ENCODE assay signal across 15 cellular contexts in genomic region chr17:78844301-78845005, GRCh38. TPM values are rescaled to one million over a fixed set of nuclear protein-coding genes. Genes with fewer than 3 reads are reported as not detected.
DNase-seq lines count a peak whose midpoint lies in the region; ATAC-seq, FAIRE-seq and TF ChIP-seq lines count a peak whose summit lies in the region.
"Had no signal": no experiment of that assay in that cellular context is flagged by ENCODE, and none has a peak within 500 bp of the region (broad histone marks: within the 10 kb centered on the region; RNA-seq: fewer than 3 reads in every experiment).

No MANE protein-coding gene starts in this region.

- H3K4me2 ChIP-seq in fibroblast of lung (ENCODE audit: extremely low read depth, insufficient read depth, low read length): no peak overlapping the region

- H3K27ac ChIP-seq in fibroblast of lung (ENCODE audit: insufficient read depth, low read length): no peak overlapping the region
- H3K27ac ChIP-seq: 22Rv1, suprapubic skin had no signal

- intact Hi-C loops in activated CD4-positive, alpha-beta T cell treated with anti-CD3 and anti-CD28 coated beads for 36 hours (cut with DNase I, micrococcal nuclease): loop anchor here in 1 of 2 experiments (5.0 kb wide), 2 partner anchors 252 to 397 kb away; no protein-coding TSS in a partner anchor

- no peaks in the 10 kb centered on the region for H3K36me3 ChIP-seq in fibroblast of lung (ENCODE audit: control insufficient read depth, insufficient read depth, low read length)
- H3K36me3 ChIP-seq: suprapubic skin had no signal

- peaks cover 3% of the 10 kb centered on the region for H3K4me1 ChIP-seq in fibroblast of lung (ENCODE audit: control insufficient read depth, extremely low read depth, insufficient read depth, low read length)

- no peak overlapping the region for H3K9ac ChIP-seq in fibroblast of lung (ENCODE audit: insufficient read depth, low read length)

- no peak for FAIRE-seq in RCC 7860 (lab: Jason Lieb, UNC)

- in situ Hi-C loops in GM13976 (cut with MboI; ENCODE audit: low sequenced_read_pairs, unreplicated experiment): no loop called here

- peaks cover 21% of the 10 kb centered on the region for H3K4me1 Mint-ChIP-seq in activated CD4-positive, alpha-beta T cell treated with anti-CD3 and anti-CD28 coated beads for 36 hours

- H3K36me3 Mint-ChIP-seq in activated CD4-positive, alpha-beta T cell treated with anti-CD3 and anti-CD28 coated beads for 36 hours (ENCODE audit: low read depth): peaks cover under 1% of the 10 kb centered on the region

- CTCF ChIA-PET in activated CD4-positive, alpha-beta T cell treated with anti-CD3 and anti-CD28 coated beads for 36 hours (lab: Charles Lee): interaction anchor here (0.6 to 1.2 kb wide), 3 partner anchors 22 to 159 kb away, joined by 3 to 5 read pairs (median 3); no protein-coding TSS in a partner anchor

- DNase-seq in activated CD4-positive, alpha-beta T cell treated with anti-CD3 and anti-CD28 coated beads for 36 hours: peak; percentile 56
- no peak for DNase-seq in activated CD4-positive, alpha-beta T cell treated with anti-CD3 and anti-CD28 coated beads for 1 hour
- DNase-seq in RCC 7860 (ENCODE audit: low spot score) (peak; percentile 51), fibroblast of lung (ENCODE audit: low read depth in 2 of 2) (peak; percentile 30 to 34), pons (ENCODE audit: low spot score) (peak; percentile 75), HuH-7.5 (ENCODE audit: low spot score) (no peak), GM13976 (ENCODE audit: low spot score) (no peak)
- DNase-seq: activated CD4-positive, alpha-beta T cell treated with anti-CD3 and anti-CD28 coated beads, Interleukin-2, amount 50 U/mL, for 1 hour; activated naive CD4-positive, alpha-beta T cell treated with anti-CD3 and anti-CD28 coated beads, Interleukin-2, amount 50 U/mL, for 16 hours; DMS 273 treated with DMSO at 0.1 percent for 48 hours; NCI-H2107; retina had no signal

- H3K79me2 ChIP-seq in fibroblast of lung (ENCODE audit: control insufficient read depth, insufficient read depth, low read length): peaks cover 6% of the 10 kb centered on the region

- no peak for ATAC-seq in activated CD4-positive, alpha-beta T cell treated with anti-CD3 and anti-CD28 coated beads for 36 hours
- no peak for ATAC-seq in GM21367 (IDR thresholded peaks at IDR 0.05; ENCODE audit: unreplicated experiment)

- no peaks in the 10 kb centered on the region for H3K27me3 Mint-ChIP-seq in activated CD4-positive, alpha-beta T cell treated with anti-CD3 and anti-CD28 coated beads for 36 hours

- no peaks in the 10 kb centered on the region for H3K9me3 Mint-ChIP-seq in activated CD4-positive, alpha-beta T cell treated with anti-CD3 and anti-CD28 coated beads for 36 hours (ENCODE audit: low read depth)

- no peak overlapping the region for H2AFZ ChIP-seq in fibroblast of lung (ENCODE audit: low read length)

- no peaks in the 10 kb centered on the region for H4K20me1 ChIP-seq in fibroblast of lung (ENCODE audit: control insufficient read depth, extremely low read depth, insufficient read depth, low read length)

- no peaks in the 10 kb centered on the region for H3K27me3 ChIP-seq in fibroblast of lung (ENCODE audit: control insufficient read depth, insufficient read depth, low read length)
- H3K27me3 ChIP-seq: suprapubic skin had no signal

- H3K4me3 Mint-ChIP-seq in activated CD4-positive, alpha-beta T cell treated with anti-CD3 and anti-CD28 coated beads for 36 hours: no peak overlapping the region

- H3K27ac Mint-ChIP-seq in activated CD4-positive, alpha-beta T cell treated with anti-CD3 and anti-CD28 coated beads for 36 hours: no peak overlapping the region

- H3K4me3 ChIP-seq in fibroblast of lung (replicated peaks in 1 of 4; ENCODE audit: control extremely low read depth in 1 of 4, insufficient read depth in 1 of 4, low read depth in 3 of 4, low read length in 4 of 4): no peak overlapping the region
- H3K4me3 ChIP-seq: suprapubic skin had no signal

- no peaks in the 10 kb centered on the region for H3K9me3 ChIP-seq in fibroblast of lung (ENCODE audit: control insufficient read depth, insufficient read depth, low read depth, low read length)
- H3K9me3 ChIP-seq: suprapubic skin had no signal

- no peak for TF ChIP-seq CTCF in fibroblast of lung (conservative IDR thresholded peaks at IDR 0.05 in 1 of 2, IDR thresholded peaks at IDR 0.05 in 1 of 2; ENCODE audit: low read depth in 1 of 2, low read length in 2 of 2)
- TF ChIP-seq CTCF in GM13976 (IDR thresholded peaks at IDR 0.05; ENCODE audit: borderline replicate concordance, control extremely low read depth, extremely low read depth, insufficient read depth, missing control alignments): no peak

- POLR2A ChIA-PET in activated CD4-positive, alpha-beta T cell treated with anti-CD3 and anti-CD28 coated beads for 36 hours (lab: Charles Lee): no interaction called here

RNA-seq across cellular contexts. Expression of gene USP36, which starts 3.8 kb away (rescaled TPM):
- 10 to 100 TPM; 90.1 to 92.5 TPM for total RNA-seq in activated CD4-positive, alpha-beta T cell treated with anti-CD3 and anti-CD28 coated beads for 36 hours
- total RNA-seq in fibroblast of lung: 16.7 and 18.3 TPM in 2 replicates
- polyA plus RNA-seq in fibroblast of lung: 15.4 and 27.4 TPM in 2 replicates
- polyA plus RNA-seq in fibroblast of lung (2012): 18.2 and 25.0 TPM in 2 replicates
- 48.3 and 92.3 TPM in 2 replicates for polyA minus RNA-seq in fibroblast of lung (ENCODE audit: low replicate concordance)

RNA-seq across cellular contexts. Expression of gene CEP295NL, which starts 58.5 kb away (rescaled TPM):
- total RNA-seq in activated CD4-positive, alpha-beta T cell treated with anti-CD3 and anti-CD28 coated beads for 36 hours: not detected
- total RNA-seq in fibroblast of lung: 2.3 and 2.8 TPM in 2 replicates
- 0.10 and 0.15 TPM in 2 replicates for polyA plus RNA-seq in fibroblast of lung
- 0.15 and 0.35 TPM in 2 replicates for polyA plus RNA-seq in fibroblast of lung (2012)
- polyA minus RNA-seq in fibroblast of lung (ENCODE audit: low replicate concordance): 0.56 TPM in 1 of 2 replicates, not detected in the other

Comparison
In these comparisons a context has a peak if more than half of its experiments do, and no peak if none do; other contexts are left out.
1. DNase-seq: peak in activated CD4-positive, alpha-beta T cell treated with anti-CD3 and anti-CD28 coated beads for 36 hours (single experiment), RCC 7860 (single experiment), fibroblast of lung (2 of 2) and pons (single experiment); none in activated CD4-positive, alpha-beta T cell treated with anti-CD3 and anti-CD28 coated beads for 1 hour (single experiment), HuH-7.5 (single experiment) and GM13976 (single experiment).